Comparison of ENCODE assay signal across 2 cellular contexts in the genomic region with DNA sequence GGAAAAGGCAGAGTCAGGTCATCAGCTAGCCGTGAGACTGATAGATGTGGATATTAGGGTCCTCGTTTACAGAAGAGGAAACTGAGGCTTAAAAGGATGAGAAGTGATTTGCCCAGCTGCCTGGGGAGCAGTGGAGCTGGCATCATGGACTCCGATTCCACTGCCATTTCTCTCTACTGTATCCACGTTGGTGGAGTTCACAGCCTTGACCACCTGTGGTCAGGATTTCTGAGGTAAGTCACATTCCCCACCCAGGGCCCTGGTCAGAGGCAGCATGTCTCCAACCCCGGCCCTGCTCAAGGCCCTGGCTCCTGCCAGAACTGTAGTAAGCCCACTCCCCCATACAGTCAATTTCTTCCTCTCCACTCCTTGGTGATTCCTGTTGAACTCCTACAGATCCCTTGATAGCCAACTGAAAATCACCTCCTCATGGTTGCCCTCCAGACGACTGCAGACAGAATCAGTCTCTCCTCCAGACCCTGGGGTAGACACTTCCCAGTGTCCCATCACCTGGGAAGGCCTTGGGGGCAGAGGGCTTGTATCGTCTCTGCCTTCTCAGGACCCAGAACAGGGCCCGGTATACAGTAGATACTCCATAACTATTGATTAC.
TF ChIP-seq lines count a peak whose summit lies in the region.

No MANE protein-coding gene starts in this region.

TF ChIP-seq in GM23338, 12 proteins besides CTCF, POLR2A, EP300 and RAD21:
- no peak for TF ChIP-seq ZNF114 (CRISPR knock-in tag; IDR thresholded peaks at IDR 0.05)
- no peak for TF ChIP-seq ZNF331 (CRISPR knock-in tag; IDR thresholded peaks at IDR 0.05; ENCODE audit: low read depth)
- TF ChIP-seq STAT1 (IDR thresholded peaks at IDR 0.05; ENCODE audit: unreplicated experiment) = no peak

TF ChIP-seq in H1, 55 proteins besides CTCF, POLR2A, EP300 and RAD21:
- no peak for TF ChIP-seq KDM4A (IDR thresholded peaks at IDR 0.05; ENCODE audit: low read depth, low read length, severe bottlenecking)
- no peak for TF ChIP-seq POU5F1 (IDR thresholded peaks at IDR 0.05; ENCODE audit: low read depth, low read length)
- no peak for TF ChIP-seq KDM5A (IDR thresholded peaks at IDR 0.05; ENCODE audit: low read length)
- no peak for TF ChIP-seq CBX8 (IDR thresholded peaks at IDR 0.05; ENCODE audit: borderline replicate concordance, low read depth, low read length)
- TF ChIP-seq, protein P1, sequence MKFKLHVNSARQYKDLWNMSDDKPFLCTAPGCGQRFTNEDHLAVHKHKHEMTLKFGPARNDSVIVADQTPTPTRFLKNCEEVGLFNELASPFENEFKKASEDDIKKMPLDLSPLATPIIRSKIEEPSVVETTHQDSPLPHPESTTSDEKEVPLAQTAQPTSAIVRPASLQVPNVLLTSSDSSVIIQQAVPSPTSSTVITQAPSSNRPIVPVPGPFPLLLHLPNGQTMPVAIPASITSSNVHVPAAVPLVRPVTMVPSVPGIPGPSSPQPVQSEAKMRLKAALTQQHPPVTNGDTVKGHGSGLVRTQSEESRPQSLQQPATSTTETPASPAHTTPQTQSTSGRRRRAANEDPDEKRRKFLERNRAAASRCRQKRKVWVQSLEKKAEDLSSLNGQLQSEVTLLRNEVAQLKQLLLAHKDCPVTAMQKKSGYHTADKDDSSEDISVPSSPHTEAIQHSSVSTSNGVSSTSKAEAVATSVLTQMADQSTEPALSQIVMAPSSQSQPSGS (IDR thresholded peaks at IDR 0.05; ENCODE audit: low read length) = no peak
- no peak for TF ChIP-seq MAFK (IDR thresholded peaks at IDR 0.05; ENCODE audit: low read depth, low read length)
- no peak for TF ChIP-seq TBP (IDR thresholded peaks at IDR 0.05; ENCODE audit: low read depth, low read length)
- TF ChIP-seq, protein P2, sequence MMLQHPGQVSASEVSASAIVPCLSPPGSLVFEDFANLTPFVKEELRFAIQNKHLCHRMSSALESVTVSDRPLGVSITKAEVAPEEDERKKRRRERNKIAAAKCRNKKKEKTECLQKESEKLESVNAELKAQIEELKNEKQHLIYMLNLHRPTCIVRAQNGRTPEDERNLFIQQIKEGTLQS (IDR thresholded peaks at IDR 0.05; ENCODE audit: insufficient read depth, low read depth, low read length) = no peak
- TF ChIP-seq TAF7 (optimal IDR thresholded peaks at IDR 0.05; ENCODE audit: borderline replicate concordance, low read depth, low read length) = no peak
- TF ChIP-seq TAF1 (IDR thresholded peaks at IDR 0.05; ENCODE audit: low read depth, low read length) = no peak
- TF ChIP-seq RXRA (IDR thresholded peaks at IDR 0.05; ENCODE audit: insufficient read depth, low read depth, low read length) = no peak
- TF ChIP-seq, protein P3, sequence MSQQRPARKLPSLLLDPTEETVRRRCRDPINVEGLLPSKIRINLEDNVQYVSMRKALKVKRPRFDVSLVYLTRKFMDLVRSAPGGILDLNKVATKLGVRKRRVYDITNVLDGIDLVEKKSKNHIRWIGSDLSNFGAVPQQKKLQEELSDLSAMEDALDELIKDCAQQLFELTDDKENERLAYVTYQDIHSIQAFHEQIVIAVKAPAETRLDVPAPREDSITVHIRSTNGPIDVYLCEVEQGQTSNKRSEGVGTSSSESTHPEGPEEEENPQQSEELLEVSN (IDR thresholded peaks at IDR 0.05) = no peak
- no peak for TF ChIP-seq HDAC6 (IDR thresholded peaks at IDR 0.05; ENCODE audit: low read depth, low read length)
- no peak for TF ChIP-seq JUND (IDR thresholded peaks at IDR 0.05; ENCODE audit: low read length)
- TF ChIP-seq RBBP5 (IDR thresholded peaks at IDR 0.05; ENCODE audit: borderline replicate concordance, low read depth, low read length) = no peak
- no peak for TF ChIP-seq CHD2 (IDR thresholded peaks at IDR 0.05; ENCODE audit: low read length)
